In genomic region chr10:7304110-7304509, GRCh38 we compare ENCODE assay signal across 17 cellular contexts.
"Had no signal": no experiment of that assay in that cellular context is flagged by ENCODE, and none has a peak within 500 bp of the region (broad histone marks: within the 10 kb centered on the region; RNA-seq: fewer than 3 reads in every experiment).

No MANE protein-coding gene starts in this region.

- H3K4me3 ChIP-seq: coronary artery, heart left ventricle, spleen, thoracic aorta, transverse colon had no signal

- H3K4me3 Mint-ChIP-seq: endodermal cell; stimulated activated memory B cell treated with anti-CD40 and anti-IgM and Interleukin-4, amounts not matched to agents 10 μg/mL and 1 μg/mL and 100 μg/mL, for 72 hours; stimulated activated naive CD8-positive, alpha-beta T cell treated with anti-CD3 and anti-CD28 coated beads, Interleukin-15, amount 100 ng/mL, for 72 hours had no signal

- H3K9me3 ChIP-seq: thoracic aorta, transverse colon had no signal

- H3K27ac ChIP-seq: coronary artery, heart left ventricle, spleen, thoracic aorta, transverse colon had no signal

- H3K27me3 ChIP-seq: heart left ventricle, spleen, transverse colon had no signal

- ATAC-seq: heart left ventricle; naive thymus-derived CD8-positive, alpha-beta T cell; sciatic nerve; stimulated activated memory B cell treated with anti-CD40 and anti-IgM and Interleukin-4, amounts not matched to agents 10 μg/mL and 1 μg/mL and 100 μg/mL, for 72 hours; stimulated activated naive CD8-positive, alpha-beta T cell treated with anti-CD3 and anti-CD28 coated beads, Interleukin-15, amount 100 ng/mL, for 72 hours had no signal

- DNase-seq: effector CD4-positive, alpha-beta T cell; endodermal cell; heart left ventricle; hippocampal formation; kidney glomerular epithelial cell; naive thymus-derived CD8-positive, alpha-beta T cell; posterior cingulate gyrus; spleen; stimulated activated CD4-positive, alpha-beta T cell treated with anti-CD3 and anti-CD28 coated beads, Interleukin-15, amount 100 ng/mL, for 24 hours; stimulated activated CD4-positive, alpha-beta T cell treated with anti-CD3 and anti-CD28 coated beads, Interleukin-1b, Interleukin-23, amount 100 ng/mL, for 48 hours; stimulated activated CD4-positive, alpha-beta T cell treated with anti-CD3 and anti-CD28 coated beads, Interleukin-4, amount 100 ng/mL, for 24 hours; stimulated activated naive CD8-positive, alpha-beta T cell treated with anti-CD3 and anti-CD28 coated beads, Interleukin-15, amount 100 ng/mL, for 72 hours; transverse colon had no signal

- H3K27ac Mint-ChIP-seq: endodermal cell; stimulated activated memory B cell treated with anti-CD40 and anti-IgM and Interleukin-4, amounts not matched to agents 10 μg/mL and 1 μg/mL and 100 μg/mL, for 72 hours; stimulated activated naive CD8-positive, alpha-beta T cell treated with anti-CD3 and anti-CD28 coated beads, Interleukin-15, amount 100 ng/mL, for 72 hours had no signal

- H3K27me3 Mint-ChIP-seq: naive thymus-derived CD8-positive, alpha-beta T cell; stimulated activated memory B cell treated with anti-CD40 and anti-IgM and Interleukin-4, amounts not matched to agents 10 μg/mL and 1 μg/mL and 100 μg/mL, for 72 hours; stimulated activated naive CD8-positive, alpha-beta T cell treated with anti-CD3 and anti-CD28 coated beads, Interleukin-15, amount 100 ng/mL, for 72 hours had no signal

- H3K36me3 ChIP-seq: thoracic aorta, transverse colon had no signal
